In the genomic region with DNA sequence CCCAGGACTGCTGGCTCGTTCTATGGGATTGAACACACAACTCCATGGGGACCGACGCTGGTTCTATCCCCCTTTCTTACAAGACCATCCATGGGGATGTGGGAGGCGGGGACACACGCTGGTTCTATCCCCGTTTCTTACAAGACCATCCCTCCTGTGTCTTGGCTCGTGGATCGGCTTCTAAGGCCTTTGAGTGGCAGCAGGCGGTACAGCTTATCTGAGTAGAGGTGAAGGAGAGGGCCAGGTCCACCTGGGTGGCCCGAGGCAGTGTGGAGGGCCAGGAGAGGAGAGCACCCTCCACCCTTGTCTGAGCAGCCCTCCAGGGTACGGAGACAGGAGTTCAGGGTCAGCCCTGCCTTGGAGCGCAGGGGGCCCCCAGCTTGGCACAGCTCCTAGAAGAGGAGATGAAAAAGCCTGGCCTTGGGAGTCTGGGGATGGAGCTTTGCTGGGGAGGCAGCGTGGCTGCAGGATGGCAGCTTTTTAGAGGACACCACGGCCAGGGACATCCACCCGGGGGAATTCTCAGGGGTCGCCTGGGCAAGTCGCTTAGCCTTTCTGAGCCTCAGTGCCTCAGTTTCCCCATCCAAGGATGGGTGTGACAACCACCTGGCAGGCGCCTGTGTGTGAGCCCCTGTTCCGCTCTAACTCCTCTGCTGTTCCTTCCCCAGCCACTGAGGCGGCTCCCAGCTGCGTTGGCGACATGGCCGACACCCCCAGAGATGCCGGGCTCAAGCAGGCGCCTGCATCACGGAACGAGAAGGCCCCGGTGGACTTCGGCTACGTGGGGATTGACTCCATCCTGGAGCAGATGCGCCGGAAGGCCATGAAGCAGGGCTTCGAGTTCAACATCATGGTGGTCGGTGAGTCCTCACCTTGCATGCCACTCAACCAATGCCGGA, we compare ENCODE assay signal across 20 cellular contexts.
DNase-seq lines count a peak whose midpoint lies in the region; ATAC-seq and TF ChIP-seq lines count a peak whose summit lies in the region.
"Had no signal": no experiment of that assay in that cellular context is flagged by ENCODE, and none has a peak within 500 bp of the region (broad histone marks: within the 10 kb centered on the region; RNA-seq: fewer than 3 reads in every experiment).

No MANE protein-coding gene starts in this region.

- peak overlapping the region; percentile 49 for H3K27ac Mint-ChIP-seq in activated CD4-positive, alpha-beta memory T cell treated with anti-CD3 and anti-CD28 coated beads for 36 hours
- no peak overlapping the region for H3K27ac Mint-ChIP-seq in activated CD4-positive, alpha-beta memory T cell treated with anti-CD3 and anti-CD28 coated beads, Interleukin-2, amount 10 ng/mL, durations not matched to agents 7 days and 5 days
- peak overlapping the region in 1 of 3 donors; percentile 42 for H3K27ac Mint-ChIP-seq in IgD-negative memory B cell

- H3K9me3 Mint-ChIP-seq in activated CD4-positive, alpha-beta memory T cell treated with anti-CD3 and anti-CD28 coated beads for 36 hours: no peaks in the 10 kb centered on the region
- H3K9me3 Mint-ChIP-seq in activated CD4-positive, alpha-beta memory T cell treated with anti-CD3 and anti-CD28 coated beads, Interleukin-2, amount 10 ng/mL, durations not matched to agents 7 days and 5 days: no peaks in the 10 kb centered on the region
- no peaks in the 10 kb centered on the region for H3K9me3 Mint-ChIP-seq in IgD-negative memory B cell

- no peak overlapping the region for H3K4me3 ChIP-seq in gastroesophageal sphincter
- no peak overlapping the region for H3K4me3 ChIP-seq in rectal smooth muscle tissue (ENCODE audit: low read length)
- H3K4me3 ChIP-seq: A549, GM23248, right atrium auricular region had no signal

- POLR2A ChIA-PET in activated CD4-positive, alpha-beta memory T cell treated with anti-CD3 and anti-CD28 coated beads for 36 hours (lab: Charles Lee): interaction anchor here (0.5 kb wide), 1 partner anchor 39 kb away, joined by 4 read pairs; no protein-coding TSS in a partner anchor
- POLR2A ChIA-PET in activated CD4-positive, alpha-beta memory T cell treated with anti-CD3 and anti-CD28 coated beads, Interleukin-2, amount 10 ng/mL, durations not matched to agents 7 days and 5 days (lab: Charles Lee): interaction anchor here (1.0 to 2.0 kb wide), 2 partner anchors 52 to 61 kb away, joined by 3 to 4 read pairs; no protein-coding TSS in a partner anchor

- H3K9ac ChIP-seq in rectal smooth muscle tissue (ENCODE audit: low read length): no peak overlapping the region
- H3K9ac ChIP-seq: GM23248, KMS-11 had no signal

- peaks cover 13 to 72% (median 42%) of the 10 kb centered on the region in 3 donors for H3K4me1 ChIP-seq in gastroesophageal sphincter
- H3K4me1 ChIP-seq in rectal smooth muscle tissue (ENCODE audit: control insufficient read depth, insufficient read depth, low read length): peaks cover 43% of the 10 kb centered on the region

- TF ChIP-seq POLR2A in gastroesophageal sphincter (IDR thresholded peaks at IDR 0.05): no peak

- CTCF ChIA-PET in activated CD4-positive, alpha-beta memory T cell treated with anti-CD3 and anti-CD28 coated beads for 36 hours (lab: Charles Lee): interaction anchor here (1.0 to 1.9 kb wide), 2 partner anchors 13 to 81 kb away, joined by 3 to 7 read pairs; no protein-coding TSS in a partner anchor
- CTCF ChIA-PET in activated CD4-positive, alpha-beta memory T cell treated with anti-CD3 and anti-CD28 coated beads, Interleukin-2, amount 10 ng/mL, durations not matched to agents 7 days and 5 days (lab: Charles Lee): no interaction called here

- H3K27ac ChIP-seq in gastroesophageal sphincter (peak overlapping the region in 3 of 4 donors; percentile 87 to 94 (median 91)), rectal smooth muscle tissue (ENCODE audit: low read depth, low read length) (peak overlapping the region; percentile 58)
- H3K27ac ChIP-seq: A549, GM23248, KMS-11, right atrium auricular region had no signal

- no CpG with 5 or more reads among the region's 35 CpGs for WGBS in gastroesophageal sphincter (ENCODE audit: low coverage in 1 of 2), 2 donors

- no peak for TF ChIP-seq EP300 in gastroesophageal sphincter (IDR thresholded peaks at IDR 0.05)

- peaks cover 26% of the 10 kb centered on the region for H3K36me3 Mint-ChIP-seq in activated CD4-positive, alpha-beta memory T cell treated with anti-CD3 and anti-CD28 coated beads for 36 hours
- H3K36me3 Mint-ChIP-seq in activated CD4-positive, alpha-beta memory T cell treated with anti-CD3 and anti-CD28 coated beads, Interleukin-2, amount 10 ng/mL, durations not matched to agents 7 days and 5 days (ENCODE audit: low read depth): peaks cover 31% of the 10 kb centered on the region
- peaks cover 4% of the 10 kb centered on the region for H3K36me3 Mint-ChIP-seq in IgD-negative memory B cell

- TF ChIP-seq CTCF in gastroesophageal sphincter (IDR thresholded peaks at IDR 0.05): no peak

- H3K4me3 Mint-ChIP-seq in activated CD4-positive, alpha-beta memory T cell treated with anti-CD3 and anti-CD28 coated beads for 36 hours: no peak overlapping the region
- H3K4me3 Mint-ChIP-seq in activated CD4-positive, alpha-beta memory T cell treated with anti-CD3 and anti-CD28 coated beads, Interleukin-2, amount 10 ng/mL, durations not matched to agents 7 days and 5 days: no peak overlapping the region
- peak overlapping the region in 3 of 4 donors; percentile 23 to 79 (median 57) for H3K4me3 Mint-ChIP-seq in IgD-negative memory B cell

- DNase-seq in activated CD4-positive, alpha-beta memory T cell treated with anti-CD3 and anti-CD28 coated beads for 36 hours: no peak
- no peak for DNase-seq in activated CD4-positive, alpha-beta memory T cell treated with anti-CD3 and anti-CD28 coated beads, Interleukin-2, amount 10 ng/mL, durations not matched to agents 7 days and 5 days
- no peak for DNase-seq in activated gamma-delta T cell treated with Interleukin-2 at 50 U/mL for 16 hours
- DNase-seq in NCI-H146 treated with DMSO at 0.1 percent for 48 hours (lab: John Stamatoyannopoulos, UW; ENCODE audit: unreplicated experiment): no peak
- DNase-seq: activated CD4-positive, alpha-beta T cell treated with anti-CD3 and anti-CD28 coated beads for 4 hours; Calu3; effector CD8-positive, alpha-beta T cell; foreskin melanocyte; GM23248; NCI-H1417 treated with DMSO at 0.1 percent for 48 hours; NCI-H446; stimulated activated CD4-positive, alpha-beta T cell treated with anti-CD3 and anti-CD28 coated beads, Interleukin-4, amount 100 ng/mL, for 24 hours; stimulated activated naive CD4-positive, alpha-beta T cell had no signal

- H3K4me1 Mint-ChIP-seq in activated CD4-positive, alpha-beta memory T cell treated with anti-CD3 and anti-CD28 coated beads for 36 hours (ENCODE audit: low read depth): peaks cover 36% of the 10 kb centered on the region
- peaks cover 29% of the 10 kb centered on the region for H3K4me1 Mint-ChIP-seq in activated CD4-positive, alpha-beta memory T cell treated with anti-CD3 and anti-CD28 coated beads, Interleukin-2, amount 10 ng/mL, durations not matched to agents 7 days and 5 days
- peaks cover 14 to 24% (median 18%) of the 10 kb centered on the region in 3 donors for H3K4me1 Mint-ChIP-seq in IgD-negative memory B cell

- no peaks in the 10 kb centered on the region for H3K9me3 ChIP-seq in gastroesophageal sphincter
- H3K9me3 ChIP-seq: A549, right atrium auricular region had no signal

- ATAC-seq in gastroesophageal sphincter (no peak), HG03045 (IDR thresholded peaks at IDR 0.05; ENCODE audit: unreplicated experiment) (no peak)

- peaks cover 0 to 28% of the 10 kb centered on the region in 2 donors for H3K36me3 ChIP-seq in gastroesophageal sphincter
- peaks cover 14% of the 10 kb centered on the region for H3K36me3 ChIP-seq in rectal smooth muscle tissue (ENCODE audit: control insufficient read depth, insufficient read depth, low read length)

- intact Hi-C loops in activated CD4-positive, alpha-beta memory T cell treated with anti-CD3 and anti-CD28 coated beads for 36 hours (cut with micrococcal nuclease): no loop called here

- H3K27me3 ChIP-seq in gastroesophageal sphincter (no peaks in the 10 kb centered on the region), rectal smooth muscle tissue (ENCODE audit: control insufficient read depth, insufficient read depth, low read length) (no peaks in the 10 kb centered on the region)
- H3K27me3 ChIP-seq: right atrium auricular region had no signal

- H3K27me3 Mint-ChIP-seq in activated CD4-positive, alpha-beta memory T cell treated with anti-CD3 and anti-CD28 coated beads for 36 hours: no peaks in the 10 kb centered on the region
- no peaks in the 10 kb centered on the region for H3K27me3 Mint-ChIP-seq in activated CD4-positive, alpha-beta memory T cell treated with anti-CD3 and anti-CD28 coated beads, Interleukin-2, amount 10 ng/mL, durations not matched to agents 7 days and 5 days
- H3K27me3 Mint-ChIP-seq in IgD-negative memory B cell: no peaks in the 10 kb centered on the region

Comparison
In these comparisons a context has a peak if more than half of its experiments do, and no peak if none do; other contexts are left out.
1. H3K4me3 Mint-ChIP-seq: peak in IgD-negative memory B cell (3 of 4); none in activated CD4-positive, alpha-beta memory T cell treated with anti-CD3 and anti-CD28 coated beads for 36 hours (single experiment) and activated CD4-positive, alpha-beta memory T cell treated with anti-CD3 and anti-CD28 coated beads, Interleukin-2, amount 10 ng/mL, durations not matched to agents 7 days and 5 days (single experiment).